In genomic region chr2:235051436-235052260, GRCh38 we compare ENCODE assay signal across 10 cellular contexts.
A peak's percentile ranks its signal among the peaks of the same experiment; 100 is the strongest.
DNase-seq lines count a peak whose midpoint lies in the region; ATAC-seq and TF ChIP-seq lines count a peak whose summit lies in the region.
"Had no signal": no experiment of that assay in that cellular context is flagged by ENCODE, and none has a peak within 500 bp of the region (broad histone marks: within the 10 kb centered on the region; RNA-seq: fewer than 3 reads in every experiment).

No MANE protein-coding gene starts in this region.

- no peaks in the 10 kb centered on the region for H3K27me3 ChIP-seq in heart right ventricle

- CTCF ChIA-PET in WTC11 (lab: Charles Lee), result no interaction called here

- DNase-seq in CD1c-positive myeloid dendritic cell (ENCODE audit: extremely low spot score) (peak; percentile 62), WTC11 (ENCODE audit: low spot score) (no peak), heart right ventricle (no peak), posterior vena cava (ENCODE audit: low spot score) (peak; percentile 68), mucosa of descending colon (no peak), DMS53 (lab: John Stamatoyannopoulos, UW) (no peak)
- DNase-seq: activated T-cell treated with anti-CD3 and anti-CD28 coated beads, Interleukin-2, amount 50 U/mL, for 24 hours had no signal

- ATAC-seq in WTC11 (no peak), heart right ventricle (peak; percentile 27 to 60 (median 49)), mucosa of descending colon (no peak), HG03354 (IDR thresholded peaks at IDR 0.05; ENCODE audit: poor library complexity, severe bottlenecking, unreplicated experiment) (no peak), GM18511 (IDR thresholded peaks at IDR 0.05; ENCODE audit: unreplicated experiment) (no peak)
- ATAC-seq: T-cell had no signal

- no peaks in the 10 kb centered on the region for H3K27me3 Mint-ChIP-seq in WTC11 (ENCODE audit: low read depth)

- H3K4me1 ChIP-seq in heart right ventricle (peaks cover 13 to 53% (median 43%) of the 10 kb centered on the region in 9 donors), mucosa of descending colon (ENCODE audit: low read depth) (peaks cover 20% of the 10 kb centered on the region)

- peak overlapping the region; percentile 44 to 88 (median 71) for H3K27ac ChIP-seq in heart right ventricle

- peaks cover 6% of the 10 kb centered on the region for H3K4me1 Mint-ChIP-seq in WTC11
- H3K4me1 Mint-ChIP-seq: T-cell had no signal

- peaks cover 0 to 48% (median 9%) of the 10 kb centered on the region in 9 donors for H3K36me3 ChIP-seq in heart right ventricle
- no peaks in the 10 kb centered on the region for H3K36me3 ChIP-seq in mucosa of descending colon (ENCODE audit: low read depth)

- H3K27ac Mint-ChIP-seq in WTC11, result peak overlapping the region; percentile 70; the same call in 1 of the 2 replicates
- H3K27ac Mint-ChIP-seq: activated T-cell treated with anti-CD3 and anti-CD28 coated beads, Interleukin-2, amount 50 U/mL, for 24 hours; T-cell had no signal

- no peaks in the 10 kb centered on the region for H3K9me3 Mint-ChIP-seq in WTC11
- H3K9me3 Mint-ChIP-seq: activated T-cell treated with anti-CD3 and anti-CD28 coated beads, Interleukin-2, amount 50 U/mL, for 24 hours; T-cell had no signal

- intact Hi-C loops in heart right ventricle (cut with DNase I), result loop anchor here in 4 of 10 donors (5.0 to 10.0 kb wide), 5 partner anchors 67 to 169 kb away; partner anchors contain the start of gene SH3BP4 (in 3 of the 4)
- intact Hi-C loops in posterior vena cava (cut with DNase I), result no loop called here
- intact Hi-C loops in mucosa of descending colon (cut with DNase I, micrococcal nuclease), result loop anchor here in 1 of 2 donors (10.0 kb wide), 1 partner anchor 97 kb away; the partner anchor contains the start of gene SH3BP4

- peaks cover 30% of the 10 kb centered on the region for H3K36me3 Mint-ChIP-seq in WTC11
- H3K36me3 Mint-ChIP-seq: T-cell had no signal

- H3K4me3 Mint-ChIP-seq in WTC11, result no peak overlapping the region
- H3K4me3 Mint-ChIP-seq: activated T-cell treated with anti-CD3 and anti-CD28 coated beads, Interleukin-2, amount 50 U/mL, for 24 hours; T-cell had no signal

- no peak overlapping the region for H3K4me3 ChIP-seq in heart right ventricle
- H3K4me3 ChIP-seq in mucosa of descending colon, result no peak overlapping the region

- WGBS in heart right ventricle, 2 donors, result 63 to 66% methylated on average over 18 of the region's 18 CpGs

- TF ChIP-seq CTCF in WTC11 (IDR thresholded peaks at IDR 0.05), result no peak
- no peak for TF ChIP-seq CTCF in heart right ventricle (IDR thresholded peaks at IDR 0.05)
- TF ChIP-seq CTCF in mucosa of descending colon (IDR thresholded peaks at IDR 0.05), result no peak

- POLR2A ChIA-PET in WTC11 (lab: Charles Lee), result no interaction called here

- H3K9me3 ChIP-seq in heart right ventricle (no peaks in the 10 kb centered on the region), mucosa of descending colon (no peaks in the 10 kb centered on the region)

TF ChIP-seq in WTC11, 78 proteins besides CTCF, POLR2A, EP300 and RAD21:
- TF ChIP-seq IRF2 (CRISPR knock-in tag; IDR thresholded peaks at IDR 0.05; ENCODE audit: borderline replicate concordance, low read depth) (no peak), FOXP1 (CRISPR knock-in tag; IDR thresholded peaks at IDR 0.05; ENCODE audit: borderline replicate concordance) (no peak), ZNF232 (CRISPR knock-in tag; IDR thresholded peaks at IDR 0.05) (no peak), ZNF512 (CRISPR knock-in tag; IDR thresholded peaks at IDR 0.05; ENCODE audit: borderline replicate concordance) (no peak), PREB (CRISPR knock-in tag; IDR thresholded peaks at IDR 0.05; ENCODE audit: borderline replicate concordance) (no peak), ZNF263 (CRISPR knock-in tag; IDR thresholded peaks at IDR 0.05; ENCODE audit: low read depth) (no peak), ATF6 (CRISPR knock-in tag; IDR thresholded peaks at IDR 0.05) (no peak), IRF1 (CRISPR knock-in tag; IDR thresholded peaks at IDR 0.05) (no peak), GABPB1 (CRISPR knock-in tag; IDR thresholded peaks at IDR 0.05) (no peak), JUN (CRISPR knock-in tag; IDR thresholded peaks at IDR 0.05) (no peak), NR2C2 (CRISPR knock-in tag; IDR thresholded peaks at IDR 0.05) (no peak), SP1 (CRISPR knock-in tag; conservative IDR thresholded peaks at IDR 0.05) (no peak), MYBL2 (CRISPR knock-in tag; IDR thresholded peaks at IDR 0.05) (no peak), FOXJ3 (CRISPR knock-in tag; IDR thresholded peaks at IDR 0.05; ENCODE audit: borderline replicate concordance) (no peak), USF2 (CRISPR knock-in tag; IDR thresholded peaks at IDR 0.05) (no peak), OVOL2 (CRISPR knock-in tag; IDR thresholded peaks at IDR 0.05; ENCODE audit: borderline replicate concordance) (no peak)

Comparison
In these comparisons a context has a peak if more than half of its experiments do, and no peak if none do; other contexts are left out.
1. DNase-seq: peak in CD1c-positive myeloid dendritic cell (single experiment) and posterior vena cava (single experiment); none in WTC11 (single experiment), heart right ventricle (0 of 2), mucosa of descending colon (0 of 3) and DMS53 (single experiment).
2. ATAC-seq: peak in heart right ventricle (8 of 8); none in WTC11 (single experiment), mucosa of descending colon (single experiment), HG03354 (single experiment) and GM18511 (single experiment).